ENCODE assay signal across 29 cellular contexts in the genomic region with DNA sequence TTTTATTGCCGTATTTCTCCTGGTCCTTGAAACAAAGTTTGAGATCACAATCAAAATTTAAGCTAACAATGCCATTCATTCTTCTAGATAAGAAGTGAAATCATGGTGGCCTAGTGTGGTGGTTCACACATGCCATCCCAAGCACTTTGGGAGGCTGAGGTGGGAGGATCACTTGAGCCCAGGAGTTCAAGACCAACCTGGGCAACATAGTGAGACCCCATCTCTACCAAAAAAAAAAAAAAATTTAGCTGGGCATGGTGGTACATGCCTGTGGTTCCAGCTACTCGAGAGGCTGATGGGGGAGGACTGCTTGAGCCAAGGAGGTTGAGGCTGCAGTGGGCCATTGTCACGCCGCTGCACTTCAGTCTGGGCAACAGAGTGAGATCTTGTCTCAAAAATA.
"Had no signal": no experiment of that assay in that cellular context is flagged by ENCODE, and none has a peak within 500 bp of the region (broad histone marks: within the 10 kb centered on the region; RNA-seq: fewer than 3 reads in every experiment).

No MANE protein-coding gene starts in this region.

- H3K4me1 ChIP-seq: left lung, lower lobe of right lung, pancreas, prostate gland, stomach, testis, transverse colon, upper lobe of left lung, vagina had no signal

- H3K27ac ChIP-seq: left lung, lower lobe of right lung, pancreas, prostate gland, skin epidermis, stomach, testis, thyroid gland, transverse colon, upper lobe of left lung, vagina had no signal

- FAIRE-seq: islet of Langerhans, kidney, pancreas had no signal

- DNase-seq: immature natural killer cell; kidney; left colon; left lung; lower lobe of right lung; mammary epithelial cell; mesenchymal stem cell; natural killer cell; nucleus accumbens; pancreas; posterior cingulate gyrus; retina; right cardiac atrium; stimulated activated CD4-positive, alpha-beta T cell treated with anti-CD3 and anti-CD28 coated beads, Interleukin-12 subunit alpha, Interleukin-12 subunit beta, amount 100 ng/mL, for 4 hours; stimulated activated CD4-positive, alpha-beta T cell treated with anti-CD3 and anti-CD28 coated beads, Interleukin-15, amount 100 ng/mL, for 24 hours; stimulated activated CD4-positive, alpha-beta T cell treated with anti-CD3 and anti-CD28 coated beads, Interleukin-2, amount 100 ng/mL, for 24 hours; stimulated activated CD4-positive, alpha-beta T cell treated with anti-CD3 and anti-CD28 coated beads, Interleukin-4, amount 100 ng/mL, for 1 hour; stimulated activated naive B cell treated with anti-CD40 and anti-IgM and Interleukin-4, amounts not matched to agents 10 μg/mL and 1 μg/mL and 100 μg/mL, for 72 hours; stimulated activated naive CD8-positive, alpha-beta T cell treated with anti-CD3 and anti-CD28 coated beads, Interleukin-15, Interleukin-2, amounts not matched to agents 100 U/mL and 50 U/mL, for 24 hours; stomach; testis; thyroid gland; transverse colon; upper lobe of left lung had no signal

- H3K27ac Mint-ChIP-seq: natural killer cell; stimulated activated naive B cell treated with anti-CD40 and anti-IgM and Interleukin-4, amounts not matched to agents 10 μg/mL and 1 μg/mL and 100 μg/mL, for 72 hours had no signal

- H3K27me3 ChIP-seq: left lung, pancreas, stomach, testis, thyroid gland, transverse colon, upper lobe of left lung, vagina had no signal

- ATAC-seq: left colon; left lung; lower lobe of right lung; natural killer cell; pancreas; right cardiac atrium; sciatic nerve; stimulated activated naive B cell treated with anti-CD40 and anti-IgM and Interleukin-4, amounts not matched to agents 10 μg/mL and 1 μg/mL and 100 μg/mL, for 72 hours; stimulated activated naive CD8-positive, alpha-beta T cell treated with anti-CD3 and anti-CD28 coated beads, Interleukin-15, Interleukin-2, amounts not matched to agents 100 U/mL and 50 U/mL, for 24 hours had no signal

- H3K9me3 ChIP-seq: left lung, lower lobe of right lung, pancreas, prostate gland, stomach, testis, thyroid gland, transverse colon, upper lobe of left lung, vagina had no signal

- H3K4me3 ChIP-seq: left lung, lower lobe of right lung, pancreas, prostate gland, skin epidermis, stomach, testis, thyroid gland, transverse colon, upper lobe of left lung, vagina had no signal

- H3K4me3 Mint-ChIP-seq: immature natural killer cell; natural killer cell; stimulated activated naive B cell treated with anti-CD40 and anti-IgM and Interleukin-4, amounts not matched to agents 10 μg/mL and 1 μg/mL and 100 μg/mL, for 72 hours had no signal

- H3K27me3 Mint-ChIP-seq: stimulated activated naive B cell treated with anti-CD40 and anti-IgM and Interleukin-4, amounts not matched to agents 10 μg/mL and 1 μg/mL and 100 μg/mL, for 72 hours had no signal

- H3K36me3 Mint-ChIP-seq: natural killer cell had no signal

- H3K9me3 Mint-ChIP-seq: immature natural killer cell; natural killer cell; stimulated activated naive B cell treated with anti-CD40 and anti-IgM and Interleukin-4, amounts not matched to agents 10 μg/mL and 1 μg/mL and 100 μg/mL, for 72 hours had no signal

- H3K36me3 ChIP-seq: prostate gland had no signal
